In genomic region chr11:133939558-133939957, GRCh38 we compare ENCODE assay signal across 18 cellular contexts. TPM values are rescaled to one million over a fixed set of nuclear protein-coding genes. Genes with fewer than 3 reads are reported as not detected.
A peak's percentile ranks its signal among the peaks of the same experiment; 100 is the strongest.
DNase-seq lines count a peak whose midpoint lies in the region; ATAC-seq, FAIRE-seq and TF ChIP-seq lines count a peak whose summit lies in the region.
"Had no signal": no experiment of that assay in that cellular context is flagged by ENCODE, and none has a peak within 500 bp of the region (broad histone marks: within the 10 kb centered on the region; RNA-seq: fewer than 3 reads in every experiment).

No MANE protein-coding gene starts in this region.

- no TSS peak for BruUV-seq in HepG2 (replicated peaks; lab: Mats Ljungman, UMichigan)

- CTCF ChIA-PET in HepG2 (lab: Yijun Ruan, JAX; ENCODE audit: low intra/inter-chr PET ratio, low total read pairs), result no interaction called here
- CTCF ChIA-PET in WTC11 (lab: Charles Lee), result interaction anchor here (2.7 kb wide), 1 partner anchor 12 kb away, joined by 10 read pairs; no protein-coding TSS in a partner anchor

- H3K27me3 Mint-ChIP-seq in WTC11 (ENCODE audit: low read depth) (no peaks in the 10 kb centered on the region), glutamatergic neuron (ENCODE audit: unreplicated experiment) (peaks cover 39% of the 10 kb centered on the region), progenitor cell of endocrine pancreas (no peaks in the 10 kb centered on the region)
- H3K27me3 Mint-ChIP-seq: CD4-positive, alpha-beta memory T cell had no signal

- ATAC-seq in HepG2, result no peak
- ATAC-seq in right lobe of liver, result no peak
- ATAC-seq in WTC11, result no peak
- no peak for ATAC-seq in GM21447 (IDR thresholded peaks at IDR 0.05; ENCODE audit: unreplicated experiment)

- in situ Hi-C loops in HepG2 (cut with HindIII; ENCODE audit: extremely low pct_ligation_motif_present, low pct_unique_long_range_greater_than_20kb), result no loop called here

- peaks cover 13% of the 10 kb centered on the region for H3K9me3 Mint-ChIP-seq in WTC11
- H3K9me3 Mint-ChIP-seq in glutamatergic neuron (ENCODE audit: unreplicated experiment), result peaks cover 48% of the 10 kb centered on the region
- H3K9me3 Mint-ChIP-seq in progenitor cell of endocrine pancreas (ENCODE audit: low read depth), result peaks cover 6% of the 10 kb centered on the region
- H3K9me3 Mint-ChIP-seq: CD4-positive, alpha-beta memory T cell had no signal

- TF ChIP-seq POLR2A in HepG2 (IDR thresholded peaks at IDR 0.05; ENCODE audit: insufficient read depth in 1 of 2, low read depth in 2 of 2, low read length in 2 of 2) (no peak), right lobe of liver (IDR thresholded peaks at IDR 0.05) (no peak)

- WGBS in HepG2 (ENCODE audit: low lambda C conversion rate), result 83% methylated on average over 30 of the region's 30 CpGs
- WGBS in right lobe of liver (ENCODE audit: insufficient coverage, low coverage, low lambda C conversion rate, missing lambda C conversion rate), result 85% methylated on average over 27 of the region's 30 CpGs

- POLR2A ChIA-PET in HepG2 (lab: Yijun Ruan, JAX), result no interaction called here
- POLR2A ChIA-PET in WTC11 (lab: Charles Lee), result no interaction called here

- DNase-seq in HepG2 (ENCODE audit: low spot score), result no peak
- no peak for DNase-seq in right lobe of liver
- no peak for DNase-seq in WTC11 (ENCODE audit: low spot score)
- DNase-seq in glutamatergic neuron, result no peak
- no peak for DNase-seq in progenitor cell of endocrine pancreas (ENCODE audit: low spot score, unreplicated experiment)
- DNase-seq in DMS53 (lab: John Stamatoyannopoulos, UW), result no peak
- no peak for DNase-seq in Ammon's horn (ENCODE audit: low spot score)
- DNase-seq: ACHN; Calu3; CD4-positive, alpha-beta memory T cell; HCEC 1CT; Karpas-422; KBM-7 had no signal

- no peak for TF ChIP-seq CTCF in HepG2 (CRISPR knock-in tag; IDR thresholded peaks at IDR 0.05)
- no peak for TF ChIP-seq CTCF in right lobe of liver (IDR thresholded peaks at IDR 0.05)
- TF ChIP-seq CTCF in WTC11 (IDR thresholded peaks at IDR 0.05), result no peak
- no peak for TF ChIP-seq CTCF in glutamatergic neuron (IDR thresholded peaks at IDR 0.05; ENCODE audit: partially characterized antibody, unreplicated experiment)
- no peak for TF ChIP-seq CTCF in progenitor cell of endocrine pancreas (IDR thresholded peaks at IDR 0.05; ENCODE audit: unreplicated experiment)

- H3K36me3 ChIP-seq in HepG2 (replicated peaks in 1 of 2; ENCODE audit: control insufficient read depth in 1 of 2, insufficient read depth in 2 of 2, low read length in 2 of 2) (no peaks in the 10 kb centered on the region), right lobe of liver (no peaks in the 10 kb centered on the region)

- H3K4me2 ChIP-seq in HepG2 (ENCODE audit: low read depth, low read length), result no peak overlapping the region

- no peaks in the 10 kb centered on the region for H3K9me3 ChIP-seq in HepG2 (ENCODE audit: low read length)
- no peaks in the 10 kb centered on the region for H3K9me3 ChIP-seq in right lobe of liver

- no peaks in the 10 kb centered on the region for H3K79me2 ChIP-seq in HepG2 (ENCODE audit: insufficient read depth, low read length)

- H3K4me1 Mint-ChIP-seq in WTC11 (no peaks in the 10 kb centered on the region), glutamatergic neuron (ENCODE audit: low read depth, unreplicated experiment) (peaks cover 82% of the 10 kb centered on the region), progenitor cell of endocrine pancreas (ENCODE audit: low read depth) (peaks cover 2% of the 10 kb centered on the region)

- H3K4me3 Mint-ChIP-seq in WTC11 (no peak overlapping the region), glutamatergic neuron (ENCODE audit: unreplicated experiment) (peak overlapping the region; percentile 67), progenitor cell of endocrine pancreas (ENCODE audit: low read depth) (no peak overlapping the region)
- H3K4me3 Mint-ChIP-seq: IgD-negative memory B cell had no signal

- TF ChIP-seq EP300 in HepG2 (IDR thresholded peaks at IDR 0.05; ENCODE audit: low read depth in 2 of 2, low read length in 2 of 2), result no peak
- no peak for TF ChIP-seq EP300 in HepG2 (CRISPR knock-in tag; IDR thresholded peaks at IDR 0.05; ENCODE audit: borderline replicate concordance)

- no peak overlapping the region for H2AFZ ChIP-seq in HepG2 (ENCODE audit: low read length)

- H3K27ac ChIP-seq in HepG2 (ENCODE audit: extremely low read length, insufficient read depth, low read length), result no peak overlapping the region
- H3K27ac ChIP-seq in right lobe of liver, result no peak overlapping the region
- H3K27ac ChIP-seq: C4-2B had no signal

- no peak for FAIRE-seq in HepG2 (lab: Jason Lieb, UNC)
- FAIRE-seq: A204.1, G401.6 had no signal

- H3K4me3 ChIP-seq in HepG2 (replicated peaks in 1 of 3; ENCODE audit: insufficient read depth in 1 of 3, low read depth in 2 of 3, low read length in 3 of 3), result no peak overlapping the region
- H3K4me3 ChIP-seq in right lobe of liver, result no peak overlapping the region

- intact Hi-C loops in HepG2 (cut with micrococcal nuclease; ENCODE audit: unreplicated experiment), result no loop called here
- intact Hi-C loops in right lobe of liver (cut with DNase I), result no loop called here

- H3K4me1 ChIP-seq in HepG2 (ENCODE audit: insufficient read depth, low read length) (no peaks in the 10 kb centered on the region), right lobe of liver (no peaks in the 10 kb centered on the region)

- no peak for TF ChIP-seq RAD21 in HepG2 (CRISPR knock-in tag; IDR thresholded peaks at IDR 0.05)

- H3K36me3 Mint-ChIP-seq in WTC11, result peaks cover 77% of the 10 kb centered on the region
- peaks cover 24% of the 10 kb centered on the region for H3K36me3 Mint-ChIP-seq in glutamatergic neuron (ENCODE audit: unreplicated experiment)
- H3K36me3 Mint-ChIP-seq in progenitor cell of endocrine pancreas (ENCODE audit: insufficient read depth), result peaks cover 5% of the 10 kb centered on the region

- H3K27me3 ChIP-seq in HepG2 (ENCODE audit: control insufficient read depth in 1 of 2, insufficient read depth in 2 of 2, low read length in 2 of 2) (peaks cover 3 to 62% of the 10 kb centered on the region in 2 experiments), right lobe of liver (no peaks in the 10 kb centered on the region)

- H3K27ac Mint-ChIP-seq in WTC11 (peak overlapping the region; percentile 55; the same call in 1 of the 2 replicates), glutamatergic neuron (ENCODE audit: unreplicated experiment) (peak overlapping the region; percentile 62), progenitor cell of endocrine pancreas (peak overlapping the region; percentile 7)
- H3K27ac Mint-ChIP-seq: IgD-negative memory B cell had no signal

- H4K20me1 ChIP-seq in HepG2 (ENCODE audit: insufficient read depth, low read length), result no peaks in the 10 kb centered on the region

- H3K9ac ChIP-seq in HepG2 (ENCODE audit: insufficient read depth, low read depth, low read length), result no peak overlapping the region

TF ChIP-seq in HepG2, 621 proteins besides CTCF, POLR2A, EP300 and RAD21:
- TF ChIP-seq ZNF44 (CRISPR knock-in tag; IDR thresholded peaks at IDR 0.05) (no peak), ZNF383 (CRISPR knock-in tag; IDR thresholded peaks at IDR 0.05; ENCODE audit: borderline replicate concordance) (no peak), CREB1 (IDR thresholded peaks at IDR 0.05) (peak; percentile 53; the same call in 1 of the 2 replicates), CREB1 (CRISPR knock-in tag; IDR thresholded peaks at IDR 0.05) (no peak), ZNF572 (CRISPR knock-in tag; IDR thresholded peaks at IDR 0.05) (no peak)
TF ChIP-seq in HepG2: peak in this region for 1.

TF ChIP-seq in WTC11, 78 proteins besides CTCF, POLR2A, EP300 and RAD21 (continues in another document):
- TF ChIP-seq PRRX2 (CRISPR knock-in tag; IDR thresholded peaks at IDR 0.05) (no peak), ZNF317 (CRISPR knock-in tag; IDR thresholded peaks at IDR 0.05; ENCODE audit: borderline replicate concordance, low read depth) (no peak), ETV6 (CRISPR knock-in tag; IDR thresholded peaks at IDR 0.05) (no peak), ZNF138 (CRISPR knock-in tag; conservative IDR thresholded peaks at IDR 0.05) (no peak), ZNF263 (CRISPR knock-in tag; IDR thresholded peaks at IDR 0.05; ENCODE audit: low read depth) (no peak), SP1 (CRISPR knock-in tag; conservative IDR thresholded peaks at IDR 0.05) (no peak), NFATC4 (CRISPR knock-in tag; IDR thresholded peaks at IDR 0.05) (no peak), ZNF121 (CRISPR knock-in tag; IDR thresholded peaks at IDR 0.05) (no peak)

RNA-seq across cellular contexts. Expression of gene IGSF9B, which starts 17.2 kb away (rescaled TPM):
- total RNA-seq in HepG2 (2016; rRNA removed; fragmentation: Illumina TruSeq; extraction: Trizol), result not detected in 2 replicates
- not detected in 2 replicates for total RNA-seq in HepG2 (2016; cell fraction: cytosol; rRNA removed; fragmentation: Illumina TruSeq; extraction: Trizol; ENCODE audit: low read depth)
- not detected in 2 replicates for total RNA-seq in HepG2 (2016; cell fraction: insoluble cytoplasmic fraction; rRNA removed; fragmentation: Illumina TruSeq; extraction: Trizol)
- total RNA-seq in HepG2 (2016; cell fraction: membrane; rRNA removed; fragmentation: Illumina TruSeq; extraction: Trizol), result 0.09 TPM in 1 of 2 replicates, not detected in the other
- total RNA-seq in HepG2 (2016; cell fraction: nucleus; rRNA removed; fragmentation: Illumina TruSeq; extraction: Trizol), result not detected in 2 replicates
- not detected in 2 replicates for polyA plus RNA-seq in HepG2 (2011; rRNA removed)
- polyA plus RNA-seq in HepG2 (2011; cell fraction: cytosol; rRNA removed), result not detected in 2 replicates
- polyA plus RNA-seq in HepG2 (2011; cell fraction: nucleus; rRNA removed), result 0.19 and 0.21 TPM in 2 replicates
- not detected in 2 replicates for polyA plus RNA-seq in HepG2 (2012)
- polyA plus RNA-seq in HepG2 (2016; cell fraction: cytosol; fragmentation: Illumina TruSeq; extraction: Trizol; ENCODE audit: low read depth), result not detected in 2 replicates
- polyA plus RNA-seq in HepG2 (2016; cell fraction: insoluble cytoplasmic fraction; fragmentation: Illumina TruSeq; extraction: Trizol; ENCODE audit: low read depth), result not detected in 2 replicates
- not detected in 2 replicates for polyA plus RNA-seq in HepG2 (2016; cell fraction: membrane; fragmentation: Illumina TruSeq; extraction: Trizol; ENCODE audit: low read depth)
- not detected in 2 replicates for polyA plus RNA-seq in HepG2 (2016; cell fraction: nucleus; fragmentation: Illumina TruSeq; extraction: Trizol; ENCODE audit: insufficient read depth, low read depth)
- not detected in 2 replicates for polyA minus RNA-seq in HepG2 (2011; rRNA and poly(A)+ RNA removed; ENCODE audit: low replicate concordance)
- not detected in 2 replicates for polyA minus RNA-seq in HepG2 (2011; cell fraction: cytosol; rRNA and poly(A)+ RNA removed)
- not detected in 2 replicates for polyA minus RNA-seq in HepG2 (2011; cell fraction: nucleus; rRNA and poly(A)+ RNA removed)
- under 1 TPM in 2 of 6 experiments, not detected in 4; 0.15 to 0.23 TPM for total RNA-seq in right lobe of liver
- total RNA-seq in WTC11 (2021), result 52.7 to 57.1 TPM (median 55.2 TPM) in 3 replicates
- total RNA-seq in glutamatergic neuron (ENCODE audit: unreplicated experiment), result 209 TPM
- total RNA-seq in progenitor cell of endocrine pancreas, result 7.8 and 9.4 TPM in 2 replicates
- polyA plus RNA-seq: IgD-negative memory B cell had no signal

Comparison
In these comparisons a context has a peak if more than half of its experiments do, and no peak if none do; other contexts are left out.
1. H3K27ac Mint-ChIP-seq: peak in every context shown above with its lines; median percentile 62 in glutamatergic neuron; 55 in WTC11; 7 in progenitor cell of endocrine pancreas.